ENCODE assay signal across 1 cellular context in genomic region chr16:2148714-2149629, GRCh38.
A peak's percentile ranks its signal among the peaks of the same experiment; 100 is the strongest.
TF ChIP-seq lines count a peak whose summit lies in the region.

No MANE protein-coding gene starts in this region.

TF ChIP-seq in endothelial cell of umbilical vein, 7 proteins besides CTCF, POLR2A, EP300 and RAD21:
- TF ChIP-seq MYC (IDR thresholded peaks at IDR 0.05; ENCODE audit: low read depth, low read length), result no peak
- no peak for TF ChIP-seq FOS (IDR thresholded peaks at IDR 0.05; ENCODE audit: borderline replicate concordance, insufficient read depth, low read length)
- no peak for TF ChIP-seq MAX (IDR thresholded peaks at IDR 0.05; ENCODE audit: insufficient read depth, insufficient read length)
- TF ChIP-seq JUN (IDR thresholded peaks at IDR 0.05; ENCODE audit: borderline replicate concordance, insufficient read depth, insufficient read length, low read depth), result no peak
- no peak for TF ChIP-seq GATA2 (IDR thresholded peaks at IDR 0.05; ENCODE audit: insufficient read depth, insufficient read length, low read depth, low read length)
- TF ChIP-seq POLR2AphosphoS5 (IDR thresholded peaks at IDR 0.05; ENCODE audit: insufficient read depth, low read depth, low read length), result peak; percentile 57
- TF ChIP-seq EZH2 (IDR thresholded peaks at IDR 0.05; ENCODE audit: borderline replicate concordance, low read depth, low read length, severe bottlenecking), result peak; percentile 46
